Comparison of ENCODE assay signal across 20 cellular contexts in the genomic region with DNA sequence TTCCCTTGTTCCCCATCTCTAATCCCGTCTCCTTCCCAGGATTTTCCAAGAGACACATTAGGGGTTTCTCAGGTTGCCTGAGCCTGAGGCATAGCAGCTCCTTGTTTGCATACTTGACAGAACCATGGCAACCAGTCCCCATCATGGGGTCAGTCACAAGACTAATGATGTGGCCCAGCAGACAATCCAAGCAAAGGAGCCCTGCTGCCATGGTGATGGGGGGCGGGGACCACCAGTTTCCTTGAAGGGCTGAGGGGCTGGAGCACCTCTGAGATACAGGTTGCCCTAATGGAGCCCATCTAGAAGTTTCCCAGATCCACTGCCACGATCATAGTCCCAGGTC. TPM values are rescaled to one million over a fixed set of nuclear protein-coding genes. Genes with fewer than 3 reads are reported as not detected.
A peak's percentile ranks its signal among the peaks of the same experiment; 100 is the strongest.
DNase-seq lines count a peak whose midpoint lies in the region; ATAC-seq and TF ChIP-seq lines count a peak whose summit lies in the region.
"Had no signal": no experiment of that assay in that cellular context is flagged by ENCODE, and none has a peak within 500 bp of the region (broad histone marks: within the 10 kb centered on the region; RNA-seq: fewer than 3 reads in every experiment).

No MANE protein-coding gene starts in this region.

- H3K36me3 ChIP-seq in H7 (replicated peaks; ENCODE audit: control insufficient read depth, insufficient read depth, low read length) (no peaks in the 10 kb centered on the region), right atrium auricular region (no peaks in the 10 kb centered on the region)
- H3K36me3 ChIP-seq: prostate gland had no signal

- no peak overlapping the region for H3K4me3 ChIP-seq in H7 (ENCODE audit: insufficient read depth, low read depth, low read length)
- no peak overlapping the region for H3K4me3 ChIP-seq in right atrium auricular region
- H3K4me3 ChIP-seq: lung, prostate gland, smooth muscle cell had no signal

- H3K4me1 Mint-ChIP-seq in T-helper 2 cell treated with Interferon-gamma antibody and Interleukin-4, amounts not matched to agents 5 μg/mL and 100 μg/mL, for 36 hours (ENCODE audit: low read depth): peaks cover 2% of the 10 kb centered on the region
- H3K4me1 Mint-ChIP-seq: activated CD4-positive, alpha-beta T cell treated with anti-CD3 and anti-CD28 coated beads, Interleukin-2, amount 10 ng/mL, durations not matched to agents 7 days and 5 days had no signal

- TF ChIP-seq CTCF in right atrium auricular region (IDR thresholded peaks at IDR 0.05): no peak

- peaks cover 28% of the 10 kb centered on the region for H3K27me3 Mint-ChIP-seq in T-helper 2 cell treated with Interferon-gamma antibody and Interleukin-4, amounts not matched to agents 5 μg/mL and 100 μg/mL, for 36 hours (ENCODE audit: low read depth)

- no peaks in the 10 kb centered on the region for H3K9me3 ChIP-seq in right atrium auricular region
- H3K9me3 ChIP-seq: prostate gland had no signal

- no peaks in the 10 kb centered on the region for H3K36me3 Mint-ChIP-seq in T-helper 2 cell treated with Interferon-gamma antibody and Interleukin-4, amounts not matched to agents 5 μg/mL and 100 μg/mL, for 36 hours (ENCODE audit: low read depth)
- H3K36me3 Mint-ChIP-seq: natural killer cell had no signal

- H3K4me1 ChIP-seq in right atrium auricular region: no peaks in the 10 kb centered on the region
- H3K4me1 ChIP-seq: prostate gland had no signal

- DNase-seq in D341Med (ENCODE audit: low spot score) (peak; percentile 2), H7 (peak; percentile 50), amniotic stem cell (lab: John Stamatoyannopoulos, UW) (peak; percentile 38), left kidney (ENCODE audit: low read depth, low spot score) (peak; percentile 39), HUDEP-2 (lab: John Stamatoyannopoulos, UW; ENCODE audit: unreplicated experiment in 76 of 76) (no peak), right atrium auricular region (ENCODE audit: low spot score) (no peak)
- DNase-seq in T-helper 2 cell treated with Interferon-gamma antibody and Interleukin-4, amounts not matched to agents 5 μg/mL and 100 μg/mL, for 36 hours (ENCODE audit: low spot score): no peak
- DNase-seq: activated CD4-positive, alpha-beta T cell treated with anti-CD3 and anti-CD28 coated beads, Interleukin-2, amount 10 ng/mL, durations not matched to agents 7 days and 5 days; activated naive CD4-positive, alpha-beta T cell treated with Interleukin-2 at 50 U/mL for 16 hours; Calu3; cortex of kidney; natural killer cell; NCI-H187 treated with DMSO at 0.1 percent for 48 hours; NCI-H526 treated with DMSO at 0.1 percent for 48 hours had no signal

- H3K27ac ChIP-seq in right atrium auricular region: no peak overlapping the region
- H3K27ac ChIP-seq: prostate gland had no signal

- no peak overlapping the region for H3K4me3 Mint-ChIP-seq in T-helper 2 cell treated with Interferon-gamma antibody and Interleukin-4, amounts not matched to agents 5 μg/mL and 100 μg/mL, for 36 hours
- H3K4me3 Mint-ChIP-seq: activated CD4-positive, alpha-beta T cell treated with anti-CD3 and anti-CD28 coated beads, Interleukin-2, amount 10 ng/mL, durations not matched to agents 7 days and 5 days; natural killer cell had no signal

- H3K27me3 ChIP-seq in H7 (ENCODE audit: control insufficient read depth, insufficient read depth, low read length) (peaks cover 7% of the 10 kb centered on the region), right atrium auricular region (peaks cover 0 to 2% of the 10 kb centered on the region in 2 donors)

- ATAC-seq in HG03097 (IDR thresholded peaks at IDR 0.05; ENCODE audit: low FRiP score, unreplicated experiment): no peak
- ATAC-seq: natural killer cell had no signal

- no peak overlapping the region for H3K27ac Mint-ChIP-seq in T-helper 2 cell treated with Interferon-gamma antibody and Interleukin-4, amounts not matched to agents 5 μg/mL and 100 μg/mL, for 36 hours
- H3K27ac Mint-ChIP-seq: activated CD4-positive, alpha-beta T cell treated with anti-CD3 and anti-CD28 coated beads, Interleukin-2, amount 10 ng/mL, durations not matched to agents 7 days and 5 days; natural killer cell had no signal

- H3K9me3 Mint-ChIP-seq in T-helper 2 cell treated with Interferon-gamma antibody and Interleukin-4, amounts not matched to agents 5 μg/mL and 100 μg/mL, for 36 hours: no peaks in the 10 kb centered on the region
- H3K9me3 Mint-ChIP-seq: activated CD4-positive, alpha-beta T cell treated with anti-CD3 and anti-CD28 coated beads, Interleukin-2, amount 10 ng/mL, durations not matched to agents 7 days and 5 days; natural killer cell had no signal

RNA-seq across cellular contexts. Expression of gene RESP18, which starts 18.4 kb away (rescaled TPM):
- total RNA-seq in H7 (2014; rRNA removed; shearing (Covaris generic)): not detected in 2 replicates
- not detected for total RNA-seq in right atrium auricular region
- total RNA-seq: activated CD4-positive, alpha-beta T cell treated with anti-CD3 and anti-CD28 coated beads, Interleukin-2, amount 10 ng/mL, durations not matched to agents 7 days and 5 days; Calu3; epithelial cell of proximal tubule; glomerular endothelial cell; lung; natural killer cell; prostate gland; smooth muscle cell had no signal

RNA-seq across cellular contexts. Expression of gene DNPEP, which starts 36.8 kb away (rescaled TPM):
- 44.8 and 55.5 TPM in 2 replicates for total RNA-seq in H7 (2014; rRNA removed; shearing (Covaris generic))
- total RNA-seq in right atrium auricular region: 10 to 100 TPM; 48.1 to 51.2 TPM

RNA-seq across cellular contexts. Expression of gene PTPRN, which starts 41.7 kb away (rescaled TPM):
- 0.73 and 2.0 TPM in 2 replicates for total RNA-seq in H7 (2014; rRNA removed; shearing (Covaris generic))
- under 1 TPM in 1 of 2 donors, not detected in 1; 0.74 TPM for total RNA-seq in right atrium auricular region
- total RNA-seq: activated CD4-positive, alpha-beta T cell treated with anti-CD3 and anti-CD28 coated beads, Interleukin-2, amount 10 ng/mL, durations not matched to agents 7 days and 5 days; Calu3 had no signal

Comparison
In these comparisons a context has a peak if more than half of its experiments do, and no peak if none do; other contexts are left out.
1. DNase-seq: peak in D341Med (single experiment), H7 (single experiment), amniotic stem cell (single experiment) and left kidney (single experiment); none in HUDEP-2 (0 of 76), T-helper 2 cell treated with Interferon-gamma antibody and Interleukin-4, amounts not matched to agents 5 μg/mL and 100 μg/mL, for 36 hours (single experiment) and right atrium auricular region (single experiment).